ENCODE assay signal across 11 cellular contexts in the genomic region with DNA sequence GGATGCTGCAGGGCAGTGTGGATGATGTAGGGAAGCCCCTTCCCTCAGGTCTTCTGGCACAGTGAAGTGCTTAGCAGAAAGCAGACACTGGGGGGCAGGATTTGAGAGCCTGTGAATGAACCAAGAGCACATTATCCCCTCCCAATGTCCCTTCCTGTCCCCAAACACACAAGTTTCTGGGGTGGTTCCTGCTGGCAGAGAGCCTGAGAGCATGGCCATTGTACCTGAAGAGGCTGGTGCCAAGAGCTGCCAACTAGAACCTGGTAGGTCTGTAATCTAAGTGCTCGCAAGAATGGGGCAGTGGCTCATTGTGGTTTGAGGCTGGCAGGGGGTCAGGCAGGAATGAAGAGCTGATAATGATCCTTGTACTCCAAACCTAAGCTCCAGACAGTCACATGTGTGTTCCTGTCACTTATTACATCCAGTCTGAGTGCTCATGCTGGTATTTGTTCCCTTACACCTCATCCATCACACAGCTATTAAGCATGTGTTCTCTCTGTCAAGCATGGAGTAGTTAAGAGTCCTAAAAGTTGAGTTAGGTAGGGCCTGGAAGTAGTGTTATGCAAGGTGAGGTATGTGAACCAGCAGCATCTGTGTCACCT. TPM values are rescaled to one million over a fixed set of nuclear protein-coding genes. Genes with fewer than 3 reads are reported as not detected.
DNase-seq lines count a peak whose midpoint lies in the region; ATAC-seq, FAIRE-seq and TF ChIP-seq lines count a peak whose summit lies in the region.
"Had no signal": no experiment of that assay in that cellular context is flagged by ENCODE, and none has a peak within 500 bp of the region (broad histone marks: within the 10 kb centered on the region; RNA-seq: fewer than 3 reads in every experiment).

No MANE protein-coding gene starts in this region.

- H3K36me3 ChIP-seq in astrocyte (ENCODE audit: insufficient read depth, low read length), result no peaks in the 10 kb centered on the region
- H3K36me3 ChIP-seq in GM23248 (ENCODE audit: low read depth), result no peaks in the 10 kb centered on the region
- H3K36me3 ChIP-seq in colonic mucosa, result no peaks in the 10 kb centered on the region
- H3K36me3 ChIP-seq: sigmoid colon had no signal

- H3K4me1 Mint-ChIP-seq in astrocyte (ENCODE audit: low read depth, unreplicated experiment), result no peaks in the 10 kb centered on the region

- intact Hi-C loops in colonic mucosa (cut with DNase I), result no loop called here

- H3K27me3 ChIP-seq in astrocyte (ENCODE audit: insufficient read depth, low read length) (peaks cover 8% of the 10 kb centered on the region), GM23248 (replicated peaks; ENCODE audit: insufficient read depth) (peaks cover 15% of the 10 kb centered on the region), colonic mucosa (no peaks in the 10 kb centered on the region)

- H3K9me3 ChIP-seq in astrocyte (ENCODE audit: insufficient read depth, low read depth, low read length), result no peaks in the 10 kb centered on the region
- no peaks in the 10 kb centered on the region for H3K9me3 ChIP-seq in GM23248 (ENCODE audit: low read depth)
- no peaks in the 10 kb centered on the region for H3K9me3 ChIP-seq in colonic mucosa
- H3K9me3 ChIP-seq: sigmoid colon had no signal

- no peak overlapping the region for H3K27ac Mint-ChIP-seq in astrocyte (ENCODE audit: unreplicated experiment)

- DNase-seq in SIG-M5 treated with dmso at 0.1 percent for 504 hours (lab: John Stamatoyannopoulos, UW; ENCODE audit: unreplicated experiment), result peak; percentile 52
- no peak for DNase-seq in SIG-M5 (lab: John Stamatoyannopoulos, UW)
- peak; percentile 2 for DNase-seq in NAMALWA (ENCODE audit: low spot score)
- no peak for DNase-seq in astrocyte (ENCODE audit: low read depth)
- peak; percentile 8 for DNase-seq in renal cortical epithelial cell (ENCODE audit: low read depth)
- DNase-seq in GM23248, result no peak
- DNase-seq in colonic mucosa, result no peak
- DNase-seq: sigmoid colon had no signal

- no peak overlapping the region for H3K9ac ChIP-seq in astrocyte (ENCODE audit: low read length)
- H3K9ac ChIP-seq in GM23248, result no peak overlapping the region
- H3K9ac ChIP-seq in colonic mucosa (ENCODE audit: low read depth in 2 of 2, low read length in 2 of 2), result no peak overlapping the region

- H3K4me3 Mint-ChIP-seq in astrocyte (ENCODE audit: unreplicated experiment), result no peak overlapping the region

- H3K9me3 Mint-ChIP-seq in astrocyte (ENCODE audit: unreplicated experiment), result no peaks in the 10 kb centered on the region

- H3K79me2 ChIP-seq in astrocyte (ENCODE audit: insufficient read depth, low read length), result no peaks in the 10 kb centered on the region
- H3K79me2 ChIP-seq in GM23248 (ENCODE audit: insufficient read depth), result no peaks in the 10 kb centered on the region

- ATAC-seq in HG03139 (IDR thresholded peaks at IDR 0.05; ENCODE audit: unreplicated experiment), result no peak

- no peaks in the 10 kb centered on the region for H3F3A ChIP-seq in GM23248 (ENCODE audit: insufficient read depth)

- H3K27ac ChIP-seq in astrocyte (ENCODE audit: low read depth, low read length), result no peak overlapping the region
- no peak overlapping the region for H3K27ac ChIP-seq in GM23248
- no peak overlapping the region for H3K27ac ChIP-seq in colonic mucosa
- H3K27ac ChIP-seq: sigmoid colon, VCaP had no signal

- 92 to 100% methylated on average over 1 of the region's 1 CpG for WGBS in GM23248 (ENCODE audit: low coverage in 1 of 2, low lambda C conversion rate in 2 of 2, missing lambda C conversion rate in 2 of 2), 2 experiments

- H2AFZ ChIP-seq in astrocyte (ENCODE audit: low read depth, low read length) (no peak overlapping the region), GM23248 (no peak overlapping the region)

- FAIRE-seq in astrocyte (lab: Jason Lieb, UNC), result no peak

- no peaks in the 10 kb centered on the region for H3K36me3 Mint-ChIP-seq in astrocyte (ENCODE audit: low read depth, unreplicated experiment)

- no peaks in the 10 kb centered on the region for H3K9me2 ChIP-seq in GM23248 (ENCODE audit: insufficient read depth)

- H3K4me2 ChIP-seq in astrocyte (ENCODE audit: low read length), result no peak overlapping the region
- H3K4me2 ChIP-seq in GM23248 (ENCODE audit: unreplicated experiment), result no peak overlapping the region

- in situ Hi-C loops in GM23248 (cut with MboI), result no loop called here

- H3K27me3 Mint-ChIP-seq in astrocyte (ENCODE audit: low read depth, unreplicated experiment), result no peaks in the 10 kb centered on the region

- peak; percentile 5 for TF ChIP-seq CTCF in astrocyte (IDR thresholded peaks at IDR 0.05; ENCODE audit: insufficient read depth, low read depth, low read length)
- no peak for TF ChIP-seq CTCF in colonic mucosa (IDR thresholded peaks at IDR 0.05)

- H4K20me1 ChIP-seq in astrocyte (ENCODE audit: insufficient read depth, low read length) (no peaks in the 10 kb centered on the region), GM23248 (ENCODE audit: insufficient read depth) (no peaks in the 10 kb centered on the region)

- H3K4me1 ChIP-seq in astrocyte (ENCODE audit: insufficient read depth, low read length), result no peaks in the 10 kb centered on the region
- H3K4me1 ChIP-seq in GM23248 (ENCODE audit: insufficient read depth), result peaks cover 3% of the 10 kb centered on the region; the same call in 1 of the 2 replicates
- no peaks in the 10 kb centered on the region for H3K4me1 ChIP-seq in colonic mucosa
- H3K4me1 ChIP-seq: sigmoid colon had no signal

- H3K4me3 ChIP-seq in astrocyte (ENCODE audit: insufficient read depth, low read depth, low read length) (no peak overlapping the region), GM23248 (no peak overlapping the region), colonic mucosa (no peak overlapping the region)
- H3K4me3 ChIP-seq: sigmoid colon had no signal

RNA-seq across cellular contexts. Expression of gene CCR1, which starts 6.7 kb away (rescaled TPM):
- total RNA-seq in astrocyte (0.20 and 0.41 TPM in 2 replicates), renal cortical epithelial cell (0.15 TPM in 1 of 2 replicates, not detected in the other), colonic mucosa (1 to 10 TPM in 1 of 2 donors, under 1 TPM in 1; 0.57 to 6.0 TPM)
- not detected in 2 replicates for total RNA-seq in GM23248 (2014; rRNA removed; shearing (Covaris generic))
- polyA plus RNA-seq in GM23248 (2016; fragmentation: Nextera tagmentation; extraction: Ambion mirVana), result not detected in 2 replicates
- polyA plus RNA-seq: BJ had no signal

RNA-seq across cellular contexts. Expression of gene CCR3, which starts 27.4 kb away (rescaled TPM):
- not detected in 2 replicates for total RNA-seq in astrocyte
- not detected in 2 replicates for total RNA-seq in renal cortical epithelial cell
- not detected in 2 replicates for total RNA-seq in GM23248 (2014; rRNA removed; shearing (Covaris generic))
- polyA plus RNA-seq in GM23248 (2016; fragmentation: Nextera tagmentation; extraction: Ambion mirVana), result not detected in 2 replicates
- not detected for total RNA-seq in colonic mucosa
- total RNA-seq: sigmoid colon had no signal
- polyA plus RNA-seq: BJ had no signal

Comparison
In these comparisons a context has a peak if more than half of its experiments do, and no peak if none do; other contexts are left out.
1. DNase-seq: peak in SIG-M5 treated with dmso at 0.1 percent for 504 hours (single experiment), NAMALWA (single experiment) and renal cortical epithelial cell (single experiment); none in SIG-M5 (single experiment), astrocyte (single experiment), GM23248 (single experiment) and colonic mucosa (single experiment).